ENCODE assay signal across 29 cellular contexts in genomic region chr12:72081787-72082186, GRCh38.
DNase-seq lines count a peak whose midpoint lies in the region; ATAC-seq and TF ChIP-seq lines count a peak whose summit lies in the region.
"Had no signal": no experiment of that assay in that cellular context is flagged by ENCODE, and none has a peak within 500 bp of the region (broad histone marks: within the 10 kb centered on the region; RNA-seq: fewer than 3 reads in every experiment).

No MANE protein-coding gene starts in this region.

- WGBS in mammary epithelial cell (ENCODE audit: low coverage, missing lambda C conversion rate), result 47% methylated on average over 2 of the region's 2 CpGs

- no peaks in the 10 kb centered on the region for H4K20me1 ChIP-seq in mammary epithelial cell (ENCODE audit: insufficient read depth, low read length)

- H3K9me3 Mint-ChIP-seq in MCF 10A (ENCODE audit: unreplicated experiment) (peaks cover 8% of the 10 kb centered on the region), glutamatergic neuron (ENCODE audit: unreplicated experiment) (peaks cover 3% of the 10 kb centered on the region)
- H3K9me3 Mint-ChIP-seq: activated CD8-positive, alpha-beta T cell treated with anti-CD3 and anti-CD28 coated beads for 36 hours; activated naive CD4-positive, alpha-beta T cell treated with anti-CD3 and anti-CD28 coated beads, Interleukin-2, amount 10 ng/mL, durations not matched to agents 7 days and 5 days; activated T-helper 17 cell treated with anti-CD3 and anti-CD28 coated beads, Interleukin-2, amount 50 U/mL, for 72 hours had no signal

- H3K4me3 ChIP-seq in mammary epithelial cell (replicated peaks in 1 of 3; ENCODE audit: insufficient read depth in 1 of 3, low read depth in 2 of 3, low read length in 3 of 3) (no peak overlapping the region), WERI-Rb-1 (ENCODE audit: low read depth, low read length) (no peak overlapping the region), lower lobe of right lung (no peak overlapping the region)
- H3K4me3 ChIP-seq: ovary, PC-9, SK-N-MC, skin epidermis, suprapubic skin had no signal

- no peak for TF ChIP-seq CTCF in MCF 10A (IDR thresholded peaks at IDR 0.05; ENCODE audit: unreplicated experiment)
- no peak for TF ChIP-seq CTCF in mammary epithelial cell (conservative IDR thresholded peaks at IDR 0.05 in 1 of 2, IDR thresholded peaks at IDR 0.05 in 1 of 2; ENCODE audit: extremely low read depth in 1 of 2, insufficient read depth in 1 of 2, low read depth in 1 of 2, low read length in 2 of 2)
- TF ChIP-seq CTCF in WERI-Rb-1 (IDR thresholded peaks at IDR 0.05; ENCODE audit: low read depth, low read length), result 0 out of 2 replicates have a peak, but pooled peaks have one; percentile 7
- TF ChIP-seq CTCF in glutamatergic neuron (IDR thresholded peaks at IDR 0.05; ENCODE audit: partially characterized antibody, unreplicated experiment), result no peak
- no peak for TF ChIP-seq CTCF in lower lobe of right lung (IDR thresholded peaks at IDR 0.05)

- in situ Hi-C loops in mammary epithelial cell (cut with MboI; ENCODE audit: low sequenced_read_pairs in 2 of 2), result no loop called here

- H2AFZ ChIP-seq in mammary epithelial cell (ENCODE audit: low read depth, low read length), result no peak overlapping the region
- H2AFZ ChIP-seq: PC-9 had no signal

- H3K4me3 Mint-ChIP-seq in MCF 10A (ENCODE audit: unreplicated experiment) (no peak overlapping the region), glutamatergic neuron (ENCODE audit: unreplicated experiment) (no peak overlapping the region)
- H3K4me3 Mint-ChIP-seq: activated CD8-positive, alpha-beta T cell treated with anti-CD3 and anti-CD28 coated beads for 36 hours; activated naive CD4-positive, alpha-beta T cell treated with anti-CD3 and anti-CD28 coated beads, Interleukin-2, amount 10 ng/mL, durations not matched to agents 7 days and 5 days; activated T-helper 17 cell treated with anti-CD3 and anti-CD28 coated beads, Interleukin-2, amount 50 U/mL, for 72 hours; brain; CD8-positive, alpha-beta memory T cell; immature natural killer cell; stimulated activated naive B cell treated with anti-CD40 and anti-IgM and Interleukin-4, amounts not matched to agents 10 μg/mL and 1 μg/mL and 100 μg/mL, for 72 hours; T-helper 1 cell treated with Interleukin-12 subunit alpha and Interleukin-12 subunit beta and Interleukin-4 antibody, amounts not matched to agents 30 μg/mL and 1 μg/mL, for 36 hours had no signal

- H3K4me2 ChIP-seq in mammary epithelial cell (ENCODE audit: insufficient read depth, low read depth, low read length), result no peak overlapping the region
- H3K4me2 ChIP-seq: KMS-11, PC-9 had no signal

- ATAC-seq in GM21360 (IDR thresholded peaks at IDR 0.05; ENCODE audit: unreplicated experiment) (no peak), lower lobe of right lung (no peak)
- ATAC-seq: activated CD8-positive, alpha-beta T cell treated with anti-CD3 and anti-CD28 coated beads for 36 hours; activated T-helper 17 cell treated with anti-CD3 and anti-CD28 coated beads, Interleukin-2, amount 50 U/mL, for 72 hours; esophagus mucosa; stimulated activated naive B cell treated with anti-CD40 and anti-IgM and Interleukin-4, amounts not matched to agents 10 μg/mL and 1 μg/mL and 100 μg/mL, for 72 hours had no signal

- POLR2A ChIA-PET in MCF 10A (lab: Yijun Ruan, JAX), result no interaction called here

- H3K4me1 ChIP-seq in mammary epithelial cell (ENCODE audit: insufficient read depth, low read length), result peaks cover 3% of the 10 kb centered on the region
- H3K4me1 ChIP-seq in lower lobe of right lung, result no peaks in the 10 kb centered on the region
- H3K4me1 ChIP-seq: suprapubic skin had no signal

- H3K27ac Mint-ChIP-seq in MCF 10A (ENCODE audit: low read depth, unreplicated experiment) (no peak overlapping the region), glutamatergic neuron (ENCODE audit: unreplicated experiment) (peak overlapping the region; percentile 2)
- H3K27ac Mint-ChIP-seq: activated CD8-positive, alpha-beta T cell treated with anti-CD3 and anti-CD28 coated beads for 36 hours; activated naive CD4-positive, alpha-beta T cell treated with anti-CD3 and anti-CD28 coated beads, Interleukin-2, amount 10 ng/mL, durations not matched to agents 7 days and 5 days; activated T-helper 17 cell treated with anti-CD3 and anti-CD28 coated beads, Interleukin-2, amount 50 U/mL, for 72 hours; brain; CD8-positive, alpha-beta memory T cell; immature natural killer cell; stimulated activated naive B cell treated with anti-CD40 and anti-IgM and Interleukin-4, amounts not matched to agents 10 μg/mL and 1 μg/mL and 100 μg/mL, for 72 hours; T-helper 1 cell treated with Interleukin-12 subunit alpha and Interleukin-12 subunit beta and Interleukin-4 antibody, amounts not matched to agents 30 μg/mL and 1 μg/mL, for 36 hours had no signal

- BruUV-seq in MCF 10A (replicated peaks; lab: Mats Ljungman, UMichigan) (no TSS peak), mammary epithelial cell (replicated peaks; lab: Mats Ljungman, UMichigan) (no TSS peak)

- dilution Hi-C loops in mammary epithelial cell (cut with HindIII; ENCODE audit: low sequenced_read_pairs), result no loop called here

- H3K36me3 ChIP-seq in mammary epithelial cell (ENCODE audit: insufficient read depth, low read length), result no peaks in the 10 kb centered on the region
- no peaks in the 10 kb centered on the region for H3K36me3 ChIP-seq in WERI-Rb-1
- no peaks in the 10 kb centered on the region for H3K36me3 ChIP-seq in lower lobe of right lung
- H3K36me3 ChIP-seq: ovary, suprapubic skin had no signal

- H3K27me3 Mint-ChIP-seq in MCF 10A (ENCODE audit: insufficient read depth, unreplicated experiment) (no peaks in the 10 kb centered on the region), glutamatergic neuron (ENCODE audit: unreplicated experiment) (no peaks in the 10 kb centered on the region)
- H3K27me3 Mint-ChIP-seq: activated naive CD4-positive, alpha-beta T cell treated with anti-CD3 and anti-CD28 coated beads, Interleukin-2, amount 10 ng/mL, durations not matched to agents 7 days and 5 days; brain; CD8-positive, alpha-beta memory T cell had no signal

- H3K36me3 Mint-ChIP-seq in MCF 10A (ENCODE audit: insufficient read depth, unreplicated experiment), result no peaks in the 10 kb centered on the region
- no peaks in the 10 kb centered on the region for H3K36me3 Mint-ChIP-seq in glutamatergic neuron (ENCODE audit: unreplicated experiment)
- H3K36me3 Mint-ChIP-seq: activated naive CD4-positive, alpha-beta T cell treated with anti-CD3 and anti-CD28 coated beads, Interleukin-2, amount 10 ng/mL, durations not matched to agents 7 days and 5 days; brain; CD8-positive, alpha-beta memory T cell; immature natural killer cell; stimulated activated naive B cell treated with anti-CD40 and anti-IgM and Interleukin-4, amounts not matched to agents 10 μg/mL and 1 μg/mL and 100 μg/mL, for 72 hours had no signal

- CTCF ChIA-PET in MCF 10A (lab: Yijun Ruan, JAX) (interaction anchor here (0.6 to 0.9 kb wide), 4 partner anchors 11 to 65 kb away, joined by 3 read pairs; no protein-coding TSS in a partner anchor), mammary epithelial cell (lab: Charles Lee; ENCODE audit: low non-redundant PET) (no interaction called here)

- H3K27ac ChIP-seq in mammary epithelial cell (ENCODE audit: insufficient read depth, low read depth, low read length) (no peak overlapping the region), WERI-Rb-1 (no peak overlapping the region), lower lobe of right lung (no peak overlapping the region)
- H3K27ac ChIP-seq: KMS-11, ovary, PC-9, SK-N-MC, skin epidermis, suprapubic skin had no signal

- H3K27me3 ChIP-seq in mammary epithelial cell (ENCODE audit: insufficient read depth, low read length) (no peaks in the 10 kb centered on the region), WERI-Rb-1 (ENCODE audit: insufficient read depth, low read depth, severe bottlenecking) (no peaks in the 10 kb centered on the region), lower lobe of right lung (ENCODE audit: low read depth) (no peaks in the 10 kb centered on the region)
- H3K27me3 ChIP-seq: ovary, suprapubic skin had no signal

- DNase-seq in MCF 10A (ENCODE audit: unreplicated experiment) (peak; percentile 38), mammary epithelial cell (no peak), WERI-Rb-1 (no peak), glutamatergic neuron (no peak), lower lobe of right lung (no peak), A172 (ENCODE audit: low spot score) (no peak)
- DNase-seq: ACHN; activated CD4-positive, CD25-positive, alpha-beta regulatory T cell treated with anti-CD3 and anti-CD28 coated beads, Interleukin-2, amount 50 U/mL, for 72 hours; activated CD8-positive, alpha-beta T cell treated with anti-CD3 and anti-CD28 coated beads for 36 hours; activated naive CD4-positive, alpha-beta T cell treated with anti-CD3 and anti-CD28 coated beads, Interleukin-2, amount 10 ng/mL, durations not matched to agents 7 days and 5 days; CD8-positive, alpha-beta memory T cell; immature natural killer cell; mesenchymal stem cell; MM.1S; NCI-H1436 treated with DMSO at 0.1 percent for 48 hours; NCI-H2107; NCI-H524 treated with DMSO at 0.1 percent for 48 hours; ovary; PC-9; stimulated activated naive B cell treated with anti-CD40 and anti-IgM and Interleukin-4, amounts not matched to agents 10 μg/mL and 1 μg/mL and 100 μg/mL, for 72 hours had no signal

- no peaks in the 10 kb centered on the region for H3K79me2 ChIP-seq in mammary epithelial cell (ENCODE audit: insufficient read depth, low read length)

- intact Hi-C loops in MCF 10A (cut with micrococcal nuclease) (no loop called here), mammary epithelial cell (cut with micrococcal nuclease) (no loop called here), lower lobe of right lung (cut with DNase I) (no loop called here)

- H3K9ac ChIP-seq in mammary epithelial cell (ENCODE audit: insufficient read depth, low read length), result no peak overlapping the region
- H3K9ac ChIP-seq: KMS-11 had no signal

- H3K4me1 Mint-ChIP-seq in MCF 10A (ENCODE audit: insufficient read depth, unreplicated experiment) (no peaks in the 10 kb centered on the region), glutamatergic neuron (ENCODE audit: low read depth, unreplicated experiment) (peaks cover 21% of the 10 kb centered on the region)
- H3K4me1 Mint-ChIP-seq: activated naive CD4-positive, alpha-beta T cell treated with anti-CD3 and anti-CD28 coated beads, Interleukin-2, amount 10 ng/mL, durations not matched to agents 7 days and 5 days; activated T-helper 17 cell treated with anti-CD3 and anti-CD28 coated beads, Interleukin-2, amount 50 U/mL, for 72 hours; CD8-positive, alpha-beta memory T cell; immature natural killer cell; stimulated activated naive B cell treated with anti-CD40 and anti-IgM and Interleukin-4, amounts not matched to agents 10 μg/mL and 1 μg/mL and 100 μg/mL, for 72 hours had no signal

- H3K9me3 ChIP-seq in mammary epithelial cell (replicated peaks; ENCODE audit: insufficient read depth, low read length) (no peaks in the 10 kb centered on the region), WERI-Rb-1 (ENCODE audit: severe bottlenecking) (no peaks in the 10 kb centered on the region), lower lobe of right lung (no peaks in the 10 kb centered on the region)
- H3K9me3 ChIP-seq: ovary, suprapubic skin had no signal
